Comparison of ENCODE assay signal across 9 cellular contexts in the genomic region with DNA sequence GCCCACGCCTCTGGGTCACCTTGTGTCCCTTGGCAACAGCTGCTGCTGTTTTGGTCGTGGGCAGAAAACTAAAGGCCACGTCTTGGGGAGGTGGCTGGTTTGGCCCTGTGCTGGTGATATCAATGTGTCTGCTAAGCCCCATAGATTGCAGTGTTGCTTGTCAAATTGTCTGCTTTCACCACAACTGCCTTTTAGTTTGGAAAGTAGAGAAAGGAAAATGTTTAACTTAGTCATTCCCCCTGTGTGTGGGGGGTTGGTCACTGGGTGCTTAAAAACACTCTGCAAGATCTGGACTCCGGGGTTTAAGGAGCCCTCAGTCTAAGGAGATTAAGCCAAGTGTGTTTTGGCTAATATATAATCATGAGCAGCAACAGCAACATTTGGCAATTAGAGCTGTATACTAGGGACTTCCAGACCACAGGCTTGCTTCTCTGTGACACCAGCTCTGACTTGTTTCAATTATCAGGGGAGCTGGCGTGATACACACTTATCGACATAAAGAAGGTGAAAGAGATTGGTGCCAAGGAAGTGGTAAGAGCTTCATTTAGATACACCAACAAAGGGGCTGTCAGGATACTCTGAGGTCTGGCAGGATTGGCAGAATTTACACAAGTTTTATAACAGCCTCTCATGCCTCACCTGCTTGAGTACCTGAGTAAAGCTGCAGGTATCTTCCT. TPM values are rescaled to one million over a fixed set of nuclear protein-coding genes. Genes with fewer than 3 reads are reported as not detected.
DNase-seq lines count a peak whose midpoint lies in the region; ATAC-seq and TF ChIP-seq lines count a peak whose summit lies in the region.
"Had no signal": no experiment of that assay in that cellular context is flagged by ENCODE, and none has a peak within 500 bp of the region (broad histone marks: within the 10 kb centered on the region; RNA-seq: fewer than 3 reads in every experiment).

No MANE protein-coding gene starts in this region.

- H3K4me1 Mint-ChIP-seq in activated CD4-positive, alpha-beta T cell treated with anti-CD3 and anti-CD28 coated beads for 36 hours = peaks cover 66% of the 10 kb centered on the region
- peaks cover 59% of the 10 kb centered on the region for H3K4me1 Mint-ChIP-seq in activated CD8-positive, alpha-beta T cell treated with anti-CD3 and anti-CD28 coated beads for 36 hours (ENCODE audit: low read depth)

- intact Hi-C loops in activated CD4-positive, alpha-beta T cell treated with anti-CD3 and anti-CD28 coated beads for 36 hours (cut with DNase I, micrococcal nuclease) = loop anchor here (1.0 to 5.0 kb wide), 9 partner anchors 12 to 172 kb away; no protein-coding TSS in a partner anchor
- intact Hi-C loops in activated CD8-positive, alpha-beta T cell treated with anti-CD3 and anti-CD28 coated beads for 36 hours (cut with micrococcal nuclease) = loop anchor here (5.0 kb wide), 2 partner anchors 33 to 37 kb away; no protein-coding TSS in a partner anchor

- peak; percentile 54 for DNase-seq in activated CD4-positive, alpha-beta T cell treated with anti-CD3 and anti-CD28 coated beads for 36 hours
- DNase-seq in activated CD4-positive, alpha-beta T cell treated with anti-CD3 and anti-CD28 coated beads, Interleukin-2, amount 50 U/mL, for 4 hours = no peak
- DNase-seq in activated CD8-positive, alpha-beta T cell treated with anti-CD3 and anti-CD28 coated beads for 36 hours = peak; percentile 46
- peak; percentile 48 for DNase-seq in glomerular visceral epithelial cell (ENCODE audit: extremely low spot score)
- DNase-seq in stromal cell of bone marrow (ENCODE audit: low read depth) = peak; percentile 48
- no peak for DNase-seq in retina
- DNase-seq in effector CD8-positive, alpha-beta T cell (lab: John Stamatoyannopoulos, UW) = no peak
- no peak for DNase-seq in NCI-H2029 treated with DMSO at 0.1 percent for 48 hours (lab: John Stamatoyannopoulos, UW)
- DNase-seq: adrenal gland had no signal

- H3K27me3 Mint-ChIP-seq in activated CD4-positive, alpha-beta T cell treated with anti-CD3 and anti-CD28 coated beads for 36 hours = peaks cover 5% of the 10 kb centered on the region
- peaks cover 6% of the 10 kb centered on the region for H3K27me3 Mint-ChIP-seq in activated CD8-positive, alpha-beta T cell treated with anti-CD3 and anti-CD28 coated beads for 36 hours

- TF ChIP-seq CTCF in activated CD8-positive, alpha-beta T cell treated with anti-CD3 and anti-CD28 coated beads for 36 hours (IDR thresholded peaks at IDR 0.05) = no peak

- H3K27ac Mint-ChIP-seq in activated CD4-positive, alpha-beta T cell treated with anti-CD3 and anti-CD28 coated beads for 36 hours = peak overlapping the region; percentile 90
- H3K27ac Mint-ChIP-seq in activated CD8-positive, alpha-beta T cell treated with anti-CD3 and anti-CD28 coated beads for 36 hours = peak overlapping the region; percentile 94

- H3K36me3 Mint-ChIP-seq in activated CD4-positive, alpha-beta T cell treated with anti-CD3 and anti-CD28 coated beads for 36 hours (ENCODE audit: low read depth) = peaks cover 23% of the 10 kb centered on the region
- peaks cover 16% of the 10 kb centered on the region for H3K36me3 Mint-ChIP-seq in activated CD8-positive, alpha-beta T cell treated with anti-CD3 and anti-CD28 coated beads for 36 hours (ENCODE audit: low read depth)

- POLR2A ChIA-PET in activated CD4-positive, alpha-beta T cell treated with anti-CD3 and anti-CD28 coated beads for 36 hours (lab: Charles Lee) = interaction anchor here (1.0 to 2.2 kb wide), 3 partner anchors 13 to 33 kb away, joined by 4 to 9 read pairs (median 8); no protein-coding TSS in a partner anchor
- POLR2A ChIA-PET in activated CD8-positive, alpha-beta T cell treated with anti-CD3 and anti-CD28 coated beads for 36 hours (lab: Charles Lee) = interaction anchor here (0.9 to 5.0 kb wide), 11 partner anchors 10 to 171 kb away, joined by 3 to 40 read pairs (median 7); no protein-coding TSS in a partner anchor

- ATAC-seq in activated CD4-positive, alpha-beta T cell treated with anti-CD3 and anti-CD28 coated beads for 36 hours = peak; percentile 47
- peak; percentile 28 for ATAC-seq in activated CD8-positive, alpha-beta T cell treated with anti-CD3 and anti-CD28 coated beads for 36 hours

- H3K4me3 Mint-ChIP-seq in activated CD4-positive, alpha-beta T cell treated with anti-CD3 and anti-CD28 coated beads for 36 hours = peak overlapping the region; percentile 91
- peak overlapping the region; percentile 92 for H3K4me3 Mint-ChIP-seq in activated CD8-positive, alpha-beta T cell treated with anti-CD3 and anti-CD28 coated beads for 36 hours

- H3K9me3 Mint-ChIP-seq in activated CD4-positive, alpha-beta T cell treated with anti-CD3 and anti-CD28 coated beads for 36 hours (ENCODE audit: low read depth) = no peaks in the 10 kb centered on the region
- H3K9me3 Mint-ChIP-seq in activated CD8-positive, alpha-beta T cell treated with anti-CD3 and anti-CD28 coated beads for 36 hours = no peaks in the 10 kb centered on the region

- CTCF ChIA-PET in activated CD4-positive, alpha-beta T cell treated with anti-CD3 and anti-CD28 coated beads for 36 hours (lab: Charles Lee) = interaction anchor here (0.6 to 6.0 kb wide), 9 partner anchors 10 to 151 kb away, joined by 3 to 45 read pairs (median 5); no protein-coding TSS in a partner anchor
- CTCF ChIA-PET in activated CD8-positive, alpha-beta T cell treated with anti-CD3 and anti-CD28 coated beads for 36 hours (lab: Charles Lee) = interaction anchor here (0.8 to 1.8 kb wide), 6 partner anchors 11 to 123 kb away, joined by 3 to 11 read pairs (median 4); no protein-coding TSS in a partner anchor

RNA-seq across cellular contexts. Expression of a gene that starts 3.5 kb away (rescaled TPM):
- 10 to 100 TPM; 33.7 to 40.8 TPM for total RNA-seq in activated CD4-positive, alpha-beta T cell treated with anti-CD3 and anti-CD28 coated beads for 36 hours
- total RNA-seq in activated CD8-positive, alpha-beta T cell treated with anti-CD3 and anti-CD28 coated beads for 36 hours = 10 to 100 TPM; 22.3 to 24.7 TPM

Comparison
In these comparisons a context has a peak if more than half of its experiments do, and no peak if none do; other contexts are left out.
1. DNase-seq: peak in activated CD4-positive, alpha-beta T cell treated with anti-CD3 and anti-CD28 coated beads for 36 hours (single experiment), activated CD8-positive, alpha-beta T cell treated with anti-CD3 and anti-CD28 coated beads for 36 hours (single experiment), glomerular visceral epithelial cell (single experiment) and stromal cell of bone marrow (single experiment); none in activated CD4-positive, alpha-beta T cell treated with anti-CD3 and anti-CD28 coated beads, Interleukin-2, amount 50 U/mL, for 4 hours (0 of 2), retina (single experiment), effector CD8-positive, alpha-beta T cell (single experiment) and NCI-H2029 treated with DMSO at 0.1 percent for 48 hours (single experiment).